Comparison of ENCODE assay signal across 19 cellular contexts in genomic region chr4:56637154-56637553, GRCh38. TPM values are rescaled to one million over a fixed set of nuclear protein-coding genes. Genes with fewer than 3 reads are reported as not detected.
DNase-seq lines count a peak whose midpoint lies in the region; FAIRE-seq and TF ChIP-seq lines count a peak whose summit lies in the region.
"Had no signal": no experiment of that assay in that cellular context is flagged by ENCODE, and none has a peak within 500 bp of the region (broad histone marks: within the 10 kb centered on the region; RNA-seq: fewer than 3 reads in every experiment).

No MANE protein-coding gene starts in this region.

- H4K20me1 ChIP-seq in keratinocyte (ENCODE audit: control insufficient read depth, extremely low read depth, insufficient read depth, low read length) = no peaks in the 10 kb centered on the region
- H4K20me1 ChIP-seq: BLaER1 had no signal

- H2AFZ ChIP-seq in keratinocyte (ENCODE audit: control insufficient read depth, low read length) = peak overlapping the region; percentile 53
- H2AFZ ChIP-seq: GM23248 had no signal

- peak overlapping the region; percentile 54 for H3K4me2 ChIP-seq in keratinocyte (ENCODE audit: control insufficient read depth, extremely low read depth, insufficient read depth, low read depth, low read length)
- H3K4me2 ChIP-seq: BLaER1 had no signal

- no peaks in the 10 kb centered on the region for H3K79me2 ChIP-seq in keratinocyte (ENCODE audit: control insufficient read depth, insufficient read depth, low read length)

- H3K9me3 Mint-ChIP-seq in MCF 10A (ENCODE audit: unreplicated experiment) = no peaks in the 10 kb centered on the region
- no peaks in the 10 kb centered on the region for H3K9me3 Mint-ChIP-seq in type B pancreatic cell
- H3K9me3 Mint-ChIP-seq: CD8-positive, alpha-beta memory T cell had no signal

- H3K9me3 ChIP-seq in breast epithelium (no peaks in the 10 kb centered on the region), keratinocyte (ENCODE audit: control insufficient read depth, low read depth, low read length) (no peaks in the 10 kb centered on the region)
- H3K9me3 ChIP-seq: Caco-2 had no signal

- CTCF ChIA-PET in MCF 10A (lab: Yijun Ruan, JAX) = interaction anchor here (0.6 to 2.5 kb wide), 4 partner anchors 10 to 163 kb away, joined by 3 to 7 read pairs (median 4); no protein-coding TSS in a partner anchor

- no peaks in the 10 kb centered on the region for H3K27me3 ChIP-seq in breast epithelium
- H3K27me3 ChIP-seq in keratinocyte (ENCODE audit: control insufficient read depth, extremely low read depth, insufficient read depth, low read length) = no peaks in the 10 kb centered on the region
- H3K27me3 ChIP-seq: BLaER1 had no signal

- H3K27ac ChIP-seq in breast epithelium (no peak overlapping the region), keratinocyte (ENCODE audit: control insufficient read depth, insufficient read depth, low read length) (peak overlapping the region; percentile 47)
- H3K27ac ChIP-seq: 22Rv1, BLaER1, GM23248 had no signal

- TF ChIP-seq POLR2A in breast epithelium (IDR thresholded peaks at IDR 0.05) = no peak

- no peaks in the 10 kb centered on the region for H3K9me1 ChIP-seq in keratinocyte (ENCODE audit: control insufficient read depth, extremely low read depth, insufficient read depth, low read length)

- POLR2A ChIA-PET in MCF 10A (lab: Yijun Ruan, JAX) = interaction anchor here (1.3 kb wide), 1 partner anchor 22 kb away, joined by 3 read pairs; no protein-coding TSS in a partner anchor

- H3K4me1 Mint-ChIP-seq in MCF 10A (ENCODE audit: insufficient read depth, unreplicated experiment) (peaks cover 39% of the 10 kb centered on the region), type B pancreatic cell (ENCODE audit: unreplicated experiment) (no peaks in the 10 kb centered on the region)

- BruUV-seq in MCF 10A (replicated peaks; lab: Mats Ljungman, UMichigan) = no TSS peak

- TF ChIP-seq CTCF in MCF 10A (IDR thresholded peaks at IDR 0.05; ENCODE audit: unreplicated experiment) = no peak
- TF ChIP-seq CTCF in breast epithelium (IDR thresholded peaks at IDR 0.05) = no peak
- no peak for TF ChIP-seq CTCF in epithelial cell of esophagus (IDR thresholded peaks at IDR 0.05; ENCODE audit: insufficient read depth, low read depth, low read length, missing control alignments)
- TF ChIP-seq CTCF in keratinocyte (optimal IDR thresholded peaks at IDR 0.05 in 1 of 3, IDR thresholded peaks at IDR 0.05 in 1 of 3, conservative IDR thresholded peaks at IDR 0.05 in 1 of 3; ENCODE audit: extremely low read depth in 1 of 3, insufficient read depth in 2 of 3, low read length in 3 of 3) = no peak
- no peak for TF ChIP-seq CTCF in type B pancreatic cell (conservative IDR thresholded peaks at IDR 0.05)

- H3K27ac Mint-ChIP-seq in MCF 10A (ENCODE audit: low read depth, unreplicated experiment) (peak overlapping the region; percentile 4), type B pancreatic cell (peak overlapping the region; percentile 19)
- H3K27ac Mint-ChIP-seq: H9 had no signal

- H3K36me3 ChIP-seq in breast epithelium (no peaks in the 10 kb centered on the region), keratinocyte (ENCODE audit: control insufficient read depth in 2 of 2, extremely low read depth in 1 of 2, insufficient read depth in 2 of 2, low read length in 2 of 2) (no peaks in the 10 kb centered on the region)
- H3K36me3 ChIP-seq: BLaER1 had no signal

- H3K4me3 Mint-ChIP-seq in MCF 10A (ENCODE audit: unreplicated experiment) (no peak overlapping the region), type B pancreatic cell (no peak overlapping the region)
- H3K4me3 Mint-ChIP-seq: CD8-positive, alpha-beta memory T cell; H9 had no signal

- H3K27me3 Mint-ChIP-seq in MCF 10A (ENCODE audit: insufficient read depth, unreplicated experiment) = no peaks in the 10 kb centered on the region
- no peaks in the 10 kb centered on the region for H3K27me3 Mint-ChIP-seq in type B pancreatic cell
- H3K27me3 Mint-ChIP-seq: CD8-positive, alpha-beta memory T cell had no signal

- H3K36me3 Mint-ChIP-seq in MCF 10A (ENCODE audit: insufficient read depth, unreplicated experiment) (peaks cover 7% of the 10 kb centered on the region), type B pancreatic cell (no peaks in the 10 kb centered on the region)

- DNase-seq in MCF 10A (ENCODE audit: unreplicated experiment) (peak; percentile 68), breast epithelium (ENCODE audit: low spot score in 2 of 2) (no peak), epithelial cell of esophagus (ENCODE audit: low read depth) (peak; percentile 96), keratinocyte (ENCODE audit: low read depth, low spot score) (no peak), type B pancreatic cell (ENCODE audit: extremely low spot score, unreplicated experiment) (no peak), Kasumi-1 (lab: John Stamatoyannopoulos, UW) (no peak), DMS53 (lab: John Stamatoyannopoulos, UW) (no peak)
- no peak for DNase-seq in activated naive CD4-positive, alpha-beta T cell treated with anti-CD3 and anti-CD28 coated beads, Interleukin-2, amount 50 U/mL, for 16 hours
- DNase-seq: AML-193; Caco-2; CD8-positive, alpha-beta memory T cell; GM23248; H9 had no signal

- H3K4me3 ChIP-seq in breast epithelium (no peak overlapping the region), epithelial cell of esophagus (ENCODE audit: low read length) (no peak overlapping the region), keratinocyte (ENCODE audit: control insufficient read depth in 2 of 3, extremely low read depth in 1 of 3, insufficient read depth in 2 of 3, low read depth in 1 of 3, low read length in 3 of 3) (no peak overlapping the region)
- H3K4me3 ChIP-seq: BLaER1, GM12878, GM23248 had no signal

- dilution Hi-C loops in keratinocyte (cut with MboI; ENCODE audit: extremely low pct_ligation_motif_present, low sequenced_read_pairs) = no loop called here

- FAIRE-seq in keratinocyte (lab: Jason Lieb, UNC) = peak; percentile 97
- FAIRE-seq: GM12878, HepG2, HTR-8/SVneo had no signal

- no peak overlapping the region for H3K9ac ChIP-seq in keratinocyte (ENCODE audit: control insufficient read depth, extremely low read depth, insufficient read depth, low read length)
- H3K9ac ChIP-seq: BLaER1, GM23248 had no signal

- H3K4me1 ChIP-seq in breast epithelium = no peaks in the 10 kb centered on the region
- H3K4me1 ChIP-seq in keratinocyte (ENCODE audit: control insufficient read depth, extremely low read depth, insufficient read depth, low read length) = peaks cover 39% of the 10 kb centered on the region
- H3K4me1 ChIP-seq: BLaER1 had no signal

- intact Hi-C loops in MCF 10A (cut with micrococcal nuclease) = no loop called here
- intact Hi-C loops in breast epithelium (cut with DNase I; ENCODE audit: low total_unique reads) = no loop called here

RNA-seq across cellular contexts. Expression of gene HOPX, which starts 43.9 kb away (rescaled TPM):
- total RNA-seq in MCF 10A (2022) (not detected in 2 replicates), breast epithelium (1 to 10 TPM; 3.8 to 9.8 (median 4.8) TPM), type B pancreatic cell (ENCODE audit: low replicate concordance) (42.1 and 136 TPM in 2 replicates)
- polyA plus RNA-seq in keratinocyte = 5.4 to 8.5 TPM (median 6.2 TPM) in 3 replicates
- polyA plus RNA-seq in keratinocyte (2011; ENCODE audit: low read depth) = 148 TPM
- 4.1 and 10.2 TPM in 2 replicates for polyA plus RNA-seq in keratinocyte (2011; cell fraction: cytosol; rRNA removed)
- 4.6 and 5.3 TPM in 2 replicates for polyA plus RNA-seq in keratinocyte (2011; cell fraction: nucleus; rRNA removed)
- 5.4 and 676 TPM in 2 replicates for polyA plus RNA-seq in keratinocyte (2012; ENCODE audit: low replicate concordance)
- polyA minus RNA-seq in keratinocyte = 0.98 to 4.6 TPM (median 2.5 TPM) in 3 replicates
- polyA minus RNA-seq in keratinocyte (2011; cell fraction: cytosol; rRNA and poly(A)+ RNA removed) = 2.1 TPM
- 4.9 and 5.7 TPM in 2 replicates for polyA minus RNA-seq in keratinocyte (2011; cell fraction: nucleus; rRNA and poly(A)+ RNA removed)
- total RNA-seq: Caco-2, Daoy, GM23248, H9, HepG2 had no signal
- polyA plus RNA-seq: GM23248, HepG2 had no signal

Comparison
In these comparisons a context has a peak if more than half of its experiments do, and no peak if none do; other contexts are left out.
1. DNase-seq: peak in MCF 10A (single experiment) and epithelial cell of esophagus (single experiment); none in breast epithelium (0 of 2), keratinocyte (single experiment), type B pancreatic cell (single experiment), Kasumi-1 (0 of 2), DMS53 (single experiment) and activated naive CD4-positive, alpha-beta T cell treated with anti-CD3 and anti-CD28 coated beads, Interleukin-2, amount 50 U/mL, for 16 hours (single experiment).